1 cellular context compared by ENCODE assay signal in genomic region chr22:21982338-21982965, GRCh38.
TF ChIP-seq lines count a peak whose summit lies in the region.

Gene TOP3B, minus strand, starts transcription at chr22:21982787. Its CDS starts 7,078 bp downstream, at chr22:21975709.

TF ChIP-seq in GM23338, 12 proteins besides CTCF, POLR2A, EP300 and RAD21 (continued from another document):
- TF ChIP-seq REST (IDR thresholded peaks at IDR 0.05; ENCODE audit: unreplicated experiment) (peak; percentile 14), CREB1 (CRISPR knock-in tag; IDR thresholded peaks at IDR 0.05; ENCODE audit: low read depth) (peak; percentile 48; the same call in 1 of the 2 replicates), EZH2 (IDR thresholded peaks at IDR 0.05; ENCODE audit: low read depth, unreplicated experiment) (no peak)
